ENCODE assay signal across 17 cellular contexts in the genomic region with DNA sequence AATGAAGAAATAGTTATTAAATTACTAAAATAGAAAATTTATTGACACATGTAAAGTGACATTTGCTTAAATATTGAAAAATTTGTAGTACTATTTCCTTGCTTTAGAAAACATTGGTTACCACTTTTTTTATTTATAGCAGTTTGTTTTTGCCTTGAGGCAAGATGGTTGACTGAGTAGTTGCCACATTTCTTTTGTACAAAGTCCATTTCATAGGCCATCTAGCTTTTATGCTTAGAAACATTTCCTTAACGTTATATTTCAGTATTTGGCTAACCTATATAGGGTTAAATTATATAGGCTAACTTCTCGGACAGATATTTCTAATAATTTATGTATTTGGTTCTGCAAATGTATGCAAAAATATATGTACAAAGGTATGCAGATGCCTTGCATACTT.
"Had no signal": no experiment of that assay in that cellular context is flagged by ENCODE, and none has a peak within 500 bp of the region (broad histone marks: within the 10 kb centered on the region; RNA-seq: fewer than 3 reads in every experiment).

No MANE protein-coding gene starts in this region.

- H3K4me3 Mint-ChIP-seq: mesothelial cell of epicardium, nephron had no signal

- H3K27me3 ChIP-seq: heart right ventricle, left lung, pancreas, sigmoid colon had no signal

- H3K27ac ChIP-seq: heart right ventricle, left lung, lower lobe of right lung, pancreas, sigmoid colon, skin epidermis had no signal

- H3K9me3 ChIP-seq: heart right ventricle, left lung, lower lobe of right lung, pancreas, sigmoid colon had no signal

- ATAC-seq: esophagus mucosa, heart right ventricle, left lung, lower lobe of right lung, pancreas had no signal

- H3K4me3 ChIP-seq: heart right ventricle, left lung, lower lobe of right lung, pancreas, sigmoid colon, skin epidermis had no signal

- H3K36me3 ChIP-seq: heart right ventricle, left lung, lower lobe of right lung, pancreas, sigmoid colon had no signal

- H3K9me3 Mint-ChIP-seq: memory B cell, nephron had no signal

- DNase-seq: effector memory CD4-positive, alpha-beta T cell; heart right ventricle; islet precursor cell; left lung; lower lobe of right lung; occipital lobe; pancreas; sigmoid colon; stimulated activated CD4-positive, alpha-beta T cell treated with anti-CD3 and anti-CD28 coated beads, Interleukin-12 subunit alpha, Interleukin-12 subunit beta, amount 100 ng/mL, for 4 hours; stimulated activated naive CD4-positive, alpha-beta T cell treated with Interleukin-2 at 50 U/mL for 16 hours; trophoblast cell had no signal

- H3K27ac Mint-ChIP-seq: progenitor cell of endocrine pancreas had no signal

- H3K27me3 Mint-ChIP-seq: memory B cell, progenitor cell of endocrine pancreas had no signal
